Comparison of ENCODE assay signal across 18 cellular contexts in the genomic region with DNA sequence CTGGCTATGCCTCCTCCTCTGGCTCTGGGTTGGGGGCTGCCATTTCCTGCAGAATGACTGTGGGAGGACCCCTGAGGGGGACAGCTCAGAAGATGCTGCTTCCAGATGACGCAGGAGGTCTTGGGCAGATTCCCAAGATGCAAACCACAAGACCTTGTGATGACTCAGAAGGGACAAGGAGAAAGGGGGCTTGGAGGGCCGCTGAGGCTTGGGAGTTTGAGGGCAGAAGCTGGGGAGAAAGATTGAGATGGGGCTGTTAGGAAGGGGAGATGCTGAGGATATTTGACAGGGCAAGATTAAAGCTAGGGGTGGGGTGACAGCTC. TPM values are rescaled to one million over a fixed set of nuclear protein-coding genes. Genes with fewer than 3 reads are reported as not detected.
DNase-seq lines count a peak whose midpoint lies in the region; ATAC-seq and TF ChIP-seq lines count a peak whose summit lies in the region.
"Had no signal": no experiment of that assay in that cellular context is flagged by ENCODE, and none has a peak within 500 bp of the region (broad histone marks: within the 10 kb centered on the region; RNA-seq: fewer than 3 reads in every experiment).

No MANE protein-coding gene starts in this region.

- ATAC-seq in HG02763 (IDR thresholded peaks at IDR 0.05; ENCODE audit: unreplicated experiment) (no peak), GM19023 (IDR thresholded peaks at IDR 0.05; ENCODE audit: unreplicated experiment) (no peak)
- ATAC-seq: activated CD4-positive, CD25-positive, alpha-beta regulatory T cell treated with anti-CD3 and anti-CD28 coated beads, Interleukin-2, amount 50 U/mL, for 24 hours; gastrocnemius medialis; GM23338 had no signal

- no peak overlapping the region for H3K9ac ChIP-seq in smooth muscle cell (ENCODE audit: low read depth)

- DNase-seq in H4 (ENCODE audit: low spot score) (peak; percentile 65), amniotic epithelial cell (ENCODE audit: low read depth) (peak; percentile 72), fibroblast of the aortic adventitia (ENCODE audit: low read depth) (peak; percentile 32), smooth muscle cell (lab: John Stamatoyannopoulos, UW; ENCODE audit: unreplicated experiment) (no peak), NCI-H2171 treated with DMSO at 0.1 percent for 48 hours (lab: John Stamatoyannopoulos, UW) (no peak)
- DNase-seq: activated naive CD4-positive, alpha-beta T cell treated with Interleukin-2 at 50 U/mL for 16 hours; caudate nucleus; effector CD8-positive, alpha-beta T cell; gastrocnemius medialis; NCI-H748 treated with DMSO at 0.1 percent for 48 hours; Peyer's patch; stimulated activated CD4-positive, alpha-beta T cell treated with anti-CD3 and anti-CD28 coated beads, Interleukin-2, amount 100 ng/mL, for 24 hours; substantia nigra had no signal

- H3K4me2 ChIP-seq in smooth muscle cell, result peak overlapping the region; percentile 55
- H3K4me2 ChIP-seq: GM23338 had no signal

- H4K20me1 ChIP-seq in smooth muscle cell (ENCODE audit: low read depth), result peaks cover 19% of the 10 kb centered on the region

- peaks cover 34% of the 10 kb centered on the region for H3K4me1 ChIP-seq in smooth muscle cell (ENCODE audit: low read depth)
- H3K4me1 ChIP-seq: Peyer's patch had no signal

- H3K4me3 ChIP-seq in fibroblast of the aortic adventitia (ENCODE audit: low read depth, low read length) (no peak overlapping the region), smooth muscle cell (no peak overlapping the region)
- H3K4me3 ChIP-seq: gastrocnemius medialis, GM23338, lung, Peyer's patch had no signal

- H3K27me3 ChIP-seq in smooth muscle cell (ENCODE audit: low read depth), result no peaks in the 10 kb centered on the region
- H3K27me3 ChIP-seq: gastrocnemius medialis had no signal

- no peaks in the 10 kb centered on the region for H3K9me3 ChIP-seq in smooth muscle cell (replicated peaks; ENCODE audit: low read depth)
- H3K9me3 ChIP-seq: gastrocnemius medialis, Peyer's patch had no signal

- peaks cover 2% of the 10 kb centered on the region for H3F3A ChIP-seq in smooth muscle cell (ENCODE audit: low read depth)

- no peak for TF ChIP-seq CTCF in fibroblast of the aortic adventitia (IDR thresholded peaks at IDR 0.05; ENCODE audit: insufficient read depth, low read length)
- no peak for TF ChIP-seq CTCF in smooth muscle cell (IDR thresholded peaks at IDR 0.05; ENCODE audit: borderline replicate concordance, insufficient read depth, poor library complexity, severe bottlenecking)

- WGBS in smooth muscle cell (ENCODE audit: low lambda C conversion rate), result 16% methylated on average over 2 of the region's 2 CpGs

- peaks cover 54% of the 10 kb centered on the region for H3K79me2 ChIP-seq in smooth muscle cell (ENCODE audit: low read depth)

- H3K27ac ChIP-seq in smooth muscle cell (ENCODE audit: low read depth), result peak overlapping the region; percentile 50
- H3K27ac ChIP-seq: gastrocnemius medialis, Peyer's patch had no signal

- no peaks in the 10 kb centered on the region for H3K36me3 ChIP-seq in smooth muscle cell (ENCODE audit: low read depth)
- H3K36me3 ChIP-seq: gastrocnemius medialis, Peyer's patch had no signal

- no peak overlapping the region for H2AFZ ChIP-seq in smooth muscle cell (ENCODE audit: low read depth)
- H2AFZ ChIP-seq: GM23338 had no signal

RNA-seq across cellular contexts. Expression of a gene that starts 7.5 kb away (rescaled TPM):
- 16.2 and 18.3 TPM in 2 replicates for total RNA-seq in H4 (2014; rRNA removed; shearing (Covaris generic))
- total RNA-seq in fibroblast of the aortic adventitia (ENCODE audit: low replicate concordance), result 25.8 and 36.6 TPM in 2 replicates
- total RNA-seq in smooth muscle cell, result 43.6 and 67.8 TPM in 2 replicates
- polyA plus RNA-seq in smooth muscle cell, result 39.8 and 41.1 TPM in 2 replicates

RNA-seq across cellular contexts. Expression of a gene that starts 13.1 kb away (rescaled TPM):
- total RNA-seq in H4 (2014; rRNA removed; shearing (Covaris generic)), result 29.0 and 32.3 TPM in 2 replicates
- total RNA-seq in fibroblast of the aortic adventitia (ENCODE audit: low replicate concordance) (17.7 and 23.1 TPM in 2 replicates), smooth muscle cell (11.6 and 17.7 TPM in 2 replicates)
- 39.8 and 43.8 TPM in 2 replicates for polyA plus RNA-seq in smooth muscle cell

Comparison
In these comparisons a context has a peak if more than half of its experiments do, and no peak if none do; other contexts are left out.
1. DNase-seq: peak in H4 (single experiment), amniotic epithelial cell (single experiment) and fibroblast of the aortic adventitia (single experiment); none in smooth muscle cell (single experiment) and NCI-H2171 treated with DMSO at 0.1 percent for 48 hours (single experiment).